In genomic region chr12:75445137-75445507, GRCh38 we compare ENCODE assay signal across 8 cellular contexts. TPM values are rescaled to one million over a fixed set of nuclear protein-coding genes. Genes with fewer than 3 reads are reported as not detected.
"Had no signal": no experiment of that assay in that cellular context is flagged by ENCODE, and none has a peak within 500 bp of the region (broad histone marks: within the 10 kb centered on the region; RNA-seq: fewer than 3 reads in every experiment).

No MANE protein-coding gene starts in this region.

RNA-seq across cellular contexts. Expression of gene GLIPR1L2, which starts 54.2 kb away (rescaled TPM):
- total RNA-seq: activated CD4-positive, alpha-beta T cell treated with anti-CD3 and anti-CD28 coated beads, Interleukin-2, amount 10 ng/mL, durations not matched to agents 24 days and 14 days; activated CD8-positive, alpha-beta memory T cell treated with anti-CD3 and anti-CD28 coated beads for 36 hours; activated CD8-positive, alpha-beta memory T cell treated with anti-CD3 and anti-CD28 coated beads, Interleukin-2, amount 10 ng/mL, durations not matched to agents 7 days and 5 days; activated CD8-positive, alpha-beta T cell treated with anti-CD3 and anti-CD28 coated beads, Interleukin-2, amount 10 ng/mL, durations not matched to agents 7 days and 5 days; activated naive CD8-positive, alpha-beta T cell treated with anti-CD3 and anti-CD28 coated beads for 36 hours; activated T-helper 1 cell treated with anti-CD3 and anti-CD28 coated beads, Interleukin-12 subunit alpha, Interleukin-12 subunit beta, Interleukin-2, Interleukin-4 antibody, amounts not matched to agents 30 ng/mL and 10 ng/mL and 1 ng/mL, durations not matched to agents 14 hours and 24 hours and 36 hours; activated T-helper 2 cell treated with anti-CD3 and anti-CD28 coated beads, Interferon-gamma antibody, Interleukin-2, Interleukin-4, amounts not matched to agents 10 μg/mL and 5 μg/mL and 100 μg/mL, durations not matched to agents 14 hours and 24 hours and 36 hours; T-helper 1 cell treated with Interleukin-12 subunit alpha and Interleukin-12 subunit beta and Interleukin-4 antibody, amounts not matched to agents 30 ng/mL and 1 ng/mL, for 36 hours had no signal
